1 cellular context compared by ENCODE assay signal in genomic region chr10:119688033-119688508, GRCh38.
TF ChIP-seq lines count a peak whose summit lies in the region.

No MANE protein-coding gene starts in this region.

TF ChIP-seq in K562, 482 proteins besides CTCF, POLR2A, EP300 and RAD21 (continued from another document and continues in another):
- TF ChIP-seq, protein P1, sequence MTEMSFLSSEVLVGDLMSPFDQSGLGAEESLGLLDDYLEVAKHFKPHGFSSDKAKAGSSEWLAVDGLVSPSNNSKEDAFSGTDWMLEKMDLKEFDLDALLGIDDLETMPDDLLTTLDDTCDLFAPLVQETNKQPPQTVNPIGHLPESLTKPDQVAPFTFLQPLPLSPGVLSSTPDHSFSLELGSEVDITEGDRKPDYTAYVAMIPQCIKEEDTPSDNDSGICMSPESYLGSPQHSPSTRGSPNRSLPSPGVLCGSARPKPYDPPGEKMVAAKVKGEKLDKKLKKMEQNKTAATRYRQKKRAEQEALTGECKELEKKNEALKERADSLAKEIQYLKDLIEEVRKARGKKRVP (CRISPR knock-in tag; IDR thresholded peaks at IDR 0.05), result 0 out of 2 replicates have a peak, but pooled peaks have one; percentile 57
- TF ChIP-seq KAT7 (CRISPR knock-in tag; IDR thresholded peaks at IDR 0.05; ENCODE audit: borderline replicate concordance), result no peak
- no peak for TF ChIP-seq ZNF384 (IDR thresholded peaks at IDR 0.05; ENCODE audit: low read depth, low read length)
- TF ChIP-seq, protein P2, sequence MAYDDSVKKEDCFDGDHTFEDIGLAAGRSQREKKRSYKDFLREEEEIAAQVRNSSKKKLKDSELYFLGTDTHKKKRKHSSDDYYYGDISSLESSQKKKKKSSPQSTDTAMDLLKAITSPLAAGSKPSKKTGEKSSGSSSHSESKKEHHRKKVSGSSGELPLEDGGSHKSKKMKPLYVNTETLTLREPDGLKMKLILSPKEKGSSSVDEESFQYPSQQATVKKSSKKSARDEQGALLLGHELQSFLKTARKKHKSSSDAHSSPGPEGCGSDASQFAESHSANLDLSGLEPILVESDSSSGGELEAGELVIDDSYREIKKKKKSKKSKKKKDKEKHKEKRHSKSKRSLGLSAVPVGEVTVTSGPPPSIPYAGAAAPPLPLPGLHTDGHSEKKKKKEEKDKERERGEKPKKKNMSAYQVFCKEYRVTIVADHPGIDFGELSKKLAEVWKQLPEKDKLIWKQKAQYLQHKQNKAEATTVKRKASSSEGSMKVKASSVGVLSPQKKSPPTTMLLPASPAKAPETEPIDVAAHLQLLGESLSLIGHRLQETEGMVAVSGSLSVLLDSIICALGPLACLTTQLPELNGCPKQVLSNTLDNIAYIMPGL (CRISPR knock-in tag; IDR thresholded peaks at IDR 0.05), result no peak
- TF ChIP-seq TAF1 (IDR thresholded peaks at IDR 0.05; ENCODE audit: control insufficient read depth, extremely low read depth, insufficient read depth, low read length, severe bottlenecking), result no peak
- TF ChIP-seq MAFG (tag; conservative IDR thresholded peaks at IDR 0.05), result peak; percentile 20; the same call in 1 of the 2 replicates
- TF ChIP-seq RBM25 (IDR thresholded peaks at IDR 0.05; ENCODE audit: low read depth, low read length, severe bottlenecking), result no peak
- no peak for TF ChIP-seq RBM39 (optimal IDR thresholded peaks at IDR 0.05; ENCODE audit: low read depth, low read length)
- no peak for TF ChIP-seq SPI1 (IDR thresholded peaks at IDR 0.05; ENCODE audit: borderline replicate concordance, low read depth, low read length)
- TF ChIP-seq MNT (conservative IDR thresholded peaks at IDR 0.05), result no peak
- TF ChIP-seq RHOXF2B (CRISPR knock-in tag; conservative IDR thresholded peaks at IDR 0.05), result no peak
- TF ChIP-seq ZNF551 (CRISPR knock-in tag; IDR thresholded peaks at IDR 0.05), result no peak
- no peak for TF ChIP-seq NR2C1 (IDR thresholded peaks at IDR 0.05)
- TF ChIP-seq NR2C1 (tag; IDR thresholded peaks at IDR 0.05), result peak; percentile 88
- peak; percentile 97 for TF ChIP-seq SMAD3 (CRISPR knock-in tag; conservative IDR thresholded peaks at IDR 0.05)
- no peak for TF ChIP-seq ZNF282 (CRISPR knock-in tag; IDR thresholded peaks at IDR 0.05)
- no peak for TF ChIP-seq EZH2 (IDR thresholded peaks at IDR 0.05; ENCODE audit: borderline replicate concordance, low read depth, low read length)
- TF ChIP-seq SNAPC5 (CRISPR knock-in tag; IDR thresholded peaks at IDR 0.05), result no peak
- no peak for TF ChIP-seq TRIM25 (IDR thresholded peaks at IDR 0.05; ENCODE audit: borderline replicate concordance)
- TF ChIP-seq PYGO2 (tag; IDR thresholded peaks at IDR 0.05), result peak; percentile 92
- TF ChIP-seq SLC30A9 (CRISPR knock-in tag; IDR thresholded peaks at IDR 0.05), result no peak
- no peak for TF ChIP-seq THAP7 (CRISPR knock-in tag; IDR thresholded peaks at IDR 0.05)
- TF ChIP-seq KLF16 (IDR thresholded peaks at IDR 0.05), result no peak
- TF ChIP-seq, protein P3, sequence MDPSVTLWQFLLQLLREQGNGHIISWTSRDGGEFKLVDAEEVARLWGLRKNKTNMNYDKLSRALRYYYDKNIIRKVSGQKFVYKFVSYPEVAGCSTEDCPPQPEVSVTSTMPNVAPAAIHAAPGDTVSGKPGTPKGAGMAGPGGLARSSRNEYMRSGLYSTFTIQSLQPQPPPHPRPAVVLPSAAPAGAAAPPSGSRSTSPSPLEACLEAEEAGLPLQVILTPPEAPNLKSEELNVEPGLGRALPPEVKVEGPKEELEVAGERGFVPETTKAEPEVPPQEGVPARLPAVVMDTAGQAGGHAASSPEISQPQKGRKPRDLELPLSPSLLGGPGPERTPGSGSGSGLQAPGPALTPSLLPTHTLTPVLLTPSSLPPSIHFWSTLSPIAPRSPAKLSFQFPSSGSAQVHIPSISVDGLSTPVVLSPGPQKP (CRISPR knock-in tag; IDR thresholded peaks at IDR 0.05), result no peak
- TF ChIP-seq ZNF77 (CRISPR knock-in tag; IDR thresholded peaks at IDR 0.05), result no peak
- TF ChIP-seq PRPF4 (IDR thresholded peaks at IDR 0.05; ENCODE audit: insufficient read depth, low read depth, low read length, poor library complexity, severe bottlenecking), result no peak
- no peak for TF ChIP-seq SREBF2 (CRISPR knock-in tag; IDR thresholded peaks at IDR 0.05)
- TF ChIP-seq E2F3 (CRISPR knock-in tag; IDR thresholded peaks at IDR 0.05), result peak; percentile 89
- TF ChIP-seq, protein P4, sequence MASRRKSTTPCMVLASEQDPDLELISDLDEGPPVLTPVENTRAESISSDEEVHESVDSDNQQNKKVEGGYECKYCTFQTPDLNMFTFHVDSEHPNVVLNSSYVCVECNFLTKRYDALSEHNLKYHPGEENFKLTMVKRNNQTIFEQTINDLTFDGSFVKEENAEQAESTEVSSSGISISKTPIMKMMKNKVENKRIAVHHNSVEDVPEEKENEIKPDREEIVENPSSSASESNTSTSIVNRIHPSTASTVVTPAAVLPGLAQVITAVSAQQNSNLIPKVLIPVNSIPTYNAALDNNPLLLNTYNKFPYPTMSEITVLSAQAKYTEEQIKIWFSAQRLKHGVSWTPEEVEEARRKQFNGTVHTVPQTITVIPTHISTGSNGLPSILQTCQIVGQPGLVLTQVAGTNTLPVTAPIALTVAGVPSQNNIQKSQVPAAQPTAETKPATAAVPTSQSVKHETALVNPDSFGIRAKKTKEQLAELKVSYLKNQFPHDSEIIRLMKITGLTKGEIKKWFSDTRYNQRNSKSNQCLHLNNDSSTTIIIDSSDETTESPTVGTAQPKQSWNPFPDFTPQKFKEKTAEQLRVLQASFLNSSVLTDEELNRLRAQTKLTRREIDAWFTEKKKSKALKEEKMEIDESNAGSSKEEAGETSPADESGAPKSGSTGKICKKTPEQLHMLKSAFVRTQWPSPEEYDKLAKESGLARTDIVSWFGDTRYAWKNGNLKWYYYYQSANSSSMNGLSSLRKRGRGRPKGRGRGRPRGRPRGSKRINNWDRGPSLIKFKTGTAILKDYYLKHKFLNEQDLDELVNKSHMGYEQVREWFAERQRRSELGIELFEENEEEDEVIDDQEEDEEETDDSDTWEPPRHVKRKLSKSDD (conservative IDR thresholded peaks at IDR 0.05; ENCODE audit: low read length), result no peak
- no peak for TF ChIP-seq DPF2 (IDR thresholded peaks at IDR 0.05)
- no peak for TF ChIP-seq ZKSCAN1 (IDR thresholded peaks at IDR 0.05; ENCODE audit: low read depth, low read length)
- TF ChIP-seq POLR2H (tag; IDR thresholded peaks at IDR 0.05; ENCODE audit: low read depth), result no peak
- TF ChIP-seq ZBTB17 (CRISPR knock-in tag; IDR thresholded peaks at IDR 0.05), result peak; percentile 87
- no peak for TF ChIP-seq CTBP1 (IDR thresholded peaks at IDR 0.05; ENCODE audit: borderline replicate concordance)
- no peak for TF ChIP-seq ZFX (CRISPR knock-in tag; IDR thresholded peaks at IDR 0.05)
- TF ChIP-seq SMARCA5 (IDR thresholded peaks at IDR 0.05), result no peak
- TF ChIP-seq PPARD (CRISPR knock-in tag; IDR thresholded peaks at IDR 0.05), result no peak
- TF ChIP-seq ZNF507 (tag; conservative IDR thresholded peaks at IDR 0.05), result no peak
- no peak for TF ChIP-seq SMAD2 (IDR thresholded peaks at IDR 0.05; ENCODE audit: low read depth, low read length)
- peak; percentile 73 for TF ChIP-seq ZNF75A (CRISPR knock-in tag; IDR thresholded peaks at IDR 0.05)
- no peak for TF ChIP-seq RNF2 (IDR thresholded peaks at IDR 0.05)
- TF ChIP-seq ADNP (tag; IDR thresholded peaks at IDR 0.05), result no peak
- TF ChIP-seq CREB3 (tag; conservative IDR thresholded peaks at IDR 0.05; ENCODE audit: low read depth), result peak; percentile 97
- TF ChIP-seq NCOR1 (IDR thresholded peaks at IDR 0.05), result no peak
- no peak for TF ChIP-seq ZNF23 (CRISPR knock-in tag; IDR thresholded peaks at IDR 0.05)
- TF ChIP-seq HOMEZ (CRISPR knock-in tag; IDR thresholded peaks at IDR 0.05), result no peak
- no peak for TF ChIP-seq JUND (IDR thresholded peaks at IDR 0.05; ENCODE audit: borderline replicate concordance, low read depth, low read length)
- peak; percentile 28; the same call in 1 of the 3 replicates for TF ChIP-seq JUND (tag; IDR thresholded peaks at IDR 0.05; ENCODE audit: borderline replicate concordance, low read depth, low read length)
- peak; percentile 66 for TF ChIP-seq ETV1 (tag; conservative IDR thresholded peaks at IDR 0.05; ENCODE audit: low read depth)
- TF ChIP-seq FOXJ2 (tag; IDR thresholded peaks at IDR 0.05), result no peak
- TF ChIP-seq, protein P5, sequence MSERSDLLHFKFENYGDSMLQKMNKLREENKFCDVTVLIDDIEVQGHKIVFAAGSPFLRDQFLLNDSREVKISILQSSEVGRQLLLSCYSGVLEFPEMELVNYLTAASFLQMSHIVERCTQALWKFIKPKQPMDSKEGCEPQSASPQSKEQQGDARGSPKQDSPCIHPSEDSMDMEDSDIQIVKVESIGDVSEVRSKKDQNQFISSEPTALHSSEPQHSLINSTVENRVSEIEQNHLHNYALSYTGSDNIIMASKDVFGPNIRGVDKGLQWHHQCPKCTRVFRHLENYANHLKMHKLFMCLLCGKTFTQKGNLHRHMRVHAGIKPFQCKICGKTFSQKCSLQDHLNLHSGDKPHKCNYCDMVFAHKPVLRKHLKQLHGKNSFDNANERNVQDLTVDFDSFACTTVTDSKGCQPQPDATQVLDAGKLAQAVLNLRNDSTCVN (CRISPR knock-in tag; IDR thresholded peaks at IDR 0.05), result peak; percentile 80; the same call in 1 of the 2 replicates
- TF ChIP-seq TFAM (CRISPR knock-in tag; conservative IDR thresholded peaks at IDR 0.05), result no peak
- no peak for TF ChIP-seq RBM15 (IDR thresholded peaks at IDR 0.05; ENCODE audit: insufficient read depth, low read length)
- TF ChIP-seq, protein P6, sequence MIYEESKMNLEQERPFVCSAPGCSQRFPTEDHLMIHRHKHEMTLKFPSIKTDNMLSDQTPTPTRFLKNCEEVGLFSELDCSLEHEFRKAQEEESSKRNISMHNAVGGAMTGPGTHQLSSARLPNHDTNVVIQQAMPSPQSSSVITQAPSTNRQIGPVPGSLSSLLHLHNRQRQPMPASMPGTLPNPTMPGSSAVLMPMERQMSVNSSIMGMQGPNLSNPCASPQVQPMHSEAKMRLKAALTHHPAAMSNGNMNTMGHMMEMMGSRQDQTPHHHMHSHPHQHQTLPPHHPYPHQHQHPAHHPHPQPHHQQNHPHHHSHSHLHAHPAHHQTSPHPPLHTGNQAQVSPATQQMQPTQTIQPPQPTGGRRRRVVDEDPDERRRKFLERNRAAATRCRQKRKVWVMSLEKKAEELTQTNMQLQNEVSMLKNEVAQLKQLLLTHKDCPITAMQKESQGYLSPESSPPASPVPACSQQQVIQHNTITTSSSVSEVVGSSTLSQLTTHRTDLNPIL (CRISPR knock-in tag; IDR thresholded peaks at IDR 0.05), result peak; percentile 85; the same call in 1 of the 2 replicates
- no peak for TF ChIP-seq ZNF707 (CRISPR knock-in tag; conservative IDR thresholded peaks at IDR 0.05)
- TF ChIP-seq NONO (IDR thresholded peaks at IDR 0.05; ENCODE audit: low read depth in 2 of 2, low read length in 1 of 2), result no peak
